ENCODE assay signal across 8 cellular contexts in the genomic region with DNA sequence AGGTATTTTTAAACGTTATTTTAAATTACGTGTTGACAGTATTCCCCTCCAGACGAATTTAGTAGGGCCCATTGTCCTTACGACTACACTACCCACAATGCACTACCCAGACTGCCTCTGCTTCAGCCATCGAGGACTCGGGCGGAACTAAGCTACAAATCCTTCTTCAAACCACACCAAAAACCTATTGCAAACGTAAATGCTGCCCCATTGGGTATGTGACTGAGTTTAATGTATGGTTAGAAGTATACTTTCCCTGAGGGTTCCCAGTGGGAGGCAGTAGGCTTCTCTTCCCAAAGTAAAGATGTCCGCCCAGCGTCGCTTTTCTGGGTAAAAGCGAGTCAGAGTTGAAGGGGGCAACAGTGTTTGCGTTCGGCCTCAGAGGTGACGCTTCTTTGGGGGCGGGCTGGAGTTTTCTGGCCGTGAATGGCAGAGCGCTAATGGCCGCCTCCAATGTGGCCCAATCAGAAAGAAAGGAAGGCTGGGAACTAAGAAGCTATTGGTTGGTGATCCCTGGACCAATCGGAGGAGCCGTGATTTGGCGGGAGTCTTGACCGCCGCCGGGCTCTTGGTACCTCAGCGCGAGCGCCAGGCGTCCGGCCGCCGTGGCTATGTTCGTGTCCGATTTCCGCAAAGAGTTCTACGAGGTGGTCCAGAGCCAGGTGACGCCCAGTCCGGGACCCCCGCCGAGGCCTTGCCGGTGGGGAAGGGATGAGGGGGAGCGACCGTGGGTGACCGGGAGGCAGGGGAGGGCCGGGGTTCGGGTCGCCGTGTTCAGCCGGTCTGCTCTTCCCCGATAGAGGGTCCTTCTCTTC. TPM values are rescaled to one million over a fixed set of nuclear protein-coding genes. Genes with fewer than 3 reads are reported as not detected.
DNase-seq lines count a peak whose midpoint lies in the region; ATAC-seq and TF ChIP-seq lines count a peak whose summit lies in the region.

A gene with protein sequence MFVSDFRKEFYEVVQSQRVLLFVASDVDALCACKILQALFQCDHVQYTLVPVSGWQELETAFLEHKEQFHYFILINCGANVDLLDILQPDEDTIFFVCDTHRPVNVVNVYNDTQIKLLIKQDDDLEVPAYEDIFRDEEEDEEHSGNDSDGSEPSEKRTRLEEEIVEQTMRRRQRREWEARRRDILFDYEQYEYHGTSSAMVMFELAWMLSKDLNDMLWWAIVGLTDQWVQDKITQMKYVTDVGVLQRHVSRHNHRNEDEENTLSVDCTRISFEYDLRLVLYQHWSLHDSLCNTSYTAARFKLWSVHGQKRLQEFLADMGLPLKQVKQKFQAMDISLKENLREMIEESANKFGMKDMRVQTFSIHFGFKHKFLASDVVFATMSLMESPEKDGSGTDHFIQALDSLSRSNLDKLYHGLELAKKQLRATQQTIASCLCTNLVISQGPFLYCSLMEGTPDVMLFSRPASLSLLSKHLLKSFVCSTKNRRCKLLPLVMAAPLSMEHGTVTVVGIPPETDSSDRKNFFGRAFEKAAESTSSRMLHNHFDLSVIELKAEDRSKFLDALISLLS (plus strand): TSS at position 563 of the 815 bp plus-strand sequence. CDS start 49 bp downstream, at position 612.

- intact Hi-C loops in PC-9 (cut with micrococcal nuclease; ENCODE audit: unreplicated experiment): loop anchor here (2.0 to 10.0 kb wide), 3 partner anchors 153 to 301 kb away; partner anchors contain the start of genes CLTCL1 and SLC25A1
- intact Hi-C loops in mucosa of descending colon (cut with DNase I, micrococcal nuclease): no loop called here

- peaks cover 22% of the 10 kb centered on the region for H4K20me1 ChIP-seq in PC-9 (ENCODE audit: insufficient read depth)

- POLR2A ChIA-PET in PC-9 (lab: Charles Lee; ENCODE audit: unreplicated experiment): interaction anchor here (0.5 to 0.7 kb wide), 6 partner anchors 27 to 1409 kb away, joined by 3 to 5 read pairs (median 3); no protein-coding TSS in a partner anchor

- no peaks in the 10 kb centered on the region for H3K9me2 ChIP-seq in PC-9 (ENCODE audit: insufficient read depth)

- H3K79me2 ChIP-seq in PC-9 (ENCODE audit: low read depth): peaks cover 48% of the 10 kb centered on the region

- peak within 1 kb of the TSS; percentile 92 for H2AFZ ChIP-seq in PC-9

- H3K4me2 ChIP-seq in PC-9: peak within 1 kb of the TSS; percentile 96

- ATAC-seq in GM21619 (IDR thresholded peaks at IDR 0.05; ENCODE audit: unreplicated experiment) (peak; percentile 80), mucosa of descending colon (peak; percentile 94)

- H3K36me3 ChIP-seq in PC-9 (ENCODE audit: low read depth) (no peaks in the 10 kb centered on the region), mucosa of descending colon (ENCODE audit: low read depth) (no peaks in the 10 kb centered on the region)

- CTCF ChIA-PET in PC-9 (lab: Charles Lee): interaction anchor here (0.6 to 0.7 kb wide), 2 partner anchors 137 to 570 kb away, joined by 3 to 4 read pairs; no protein-coding TSS in a partner anchor

- no TSS peak for BruUV-seq in PC-9 (replicated peaks; lab: Mats Ljungman, UMichigan)

- H3K4me3 ChIP-seq in Jurkat, Clone E6-1 (ENCODE audit: low read length): peak within 1 kb of the TSS; percentile 93
- peak within 1 kb of the TSS; percentile 75 for H3K4me3 ChIP-seq in PC-9
- peak within 1 kb of the TSS; percentile 44 for H3K4me3 ChIP-seq in mucosa of descending colon

- peak; percentile 96 for DNase-seq in DMS153 (lab: John Stamatoyannopoulos, UW)
- DNase-seq in Jurkat, Clone E6-1 (ENCODE audit: low read depth, low spot score): peak; percentile 97
- peak; percentile 89 to 91 for DNase-seq in PC-9
- DNase-seq in activated T-cell treated with anti-CD3 and anti-CD28 coated beads, Interleukin-2, amount 50 U/mL, for 1 hour: peak; percentile 88
- peak; percentile 93 for DNase-seq in epithelial cell of prostate (ENCODE audit: low read depth, low spot score)
- DNase-seq in mucosa of descending colon: peak; percentile 94 to 97 (median 96)
- peak; percentile 88 for DNase-seq in stimulated activated CD8-positive, alpha-beta memory T cell treated with anti-CD3 and anti-CD28 coated beads, Interleukin-4, amount 100 ng/mL, for 24 hours (ENCODE audit: low read depth)

- peaks cover 15% of the 10 kb centered on the region for H3K4me1 ChIP-seq in PC-9 (replicated peaks; ENCODE audit: insufficient read depth)
- H3K4me1 ChIP-seq in mucosa of descending colon (ENCODE audit: low read depth): peaks cover 13% of the 10 kb centered on the region

- H3F3A ChIP-seq in PC-9 (ENCODE audit: insufficient read depth, low read depth): no peaks in the 10 kb centered on the region

- H3K27me3 ChIP-seq in PC-9 (ENCODE audit: insufficient read depth, low read depth): no peaks in the 10 kb centered on the region

- no peaks in the 10 kb centered on the region for H3K9me3 ChIP-seq in PC-9 (ENCODE audit: insufficient read depth, low read depth)
- no peaks in the 10 kb centered on the region for H3K9me3 ChIP-seq in mucosa of descending colon

- H3K27ac ChIP-seq in PC-9: peak within 1 kb of the TSS; percentile 92
- H3K27ac ChIP-seq in epithelial cell of prostate: peak within 1 kb of the TSS; percentile 92

- no peak for TF ChIP-seq CTCF in PC-9 (conservative IDR thresholded peaks at IDR 0.05)
- TF ChIP-seq CTCF in mucosa of descending colon (IDR thresholded peaks at IDR 0.05): no peak

RNA-seq across cellular contexts. Expression of the gene that starts here (rescaled TPM):
- polyA plus RNA-seq in Jurkat, Clone E6-1 (2012; ENCODE audit: insufficient read depth, insufficient read length): 151 TPM
- total RNA-seq in PC-9 (2021) (27.5 and 29.1 TPM in 2 replicates), mucosa of descending colon (10 to 100 TPM in 1 of 3 donors, 1 to 10 TPM in 2; 2.2 to 13.9 (median 2.8) TPM)

Comparison
In these comparisons a context has a peak if more than half of its experiments do, and no peak if none do; other contexts are left out.
1. Peak in every context shown above with its lines: DNase-seq, ATAC-seq, H3K4me3 ChIP-seq and H3K27ac ChIP-seq.